8 cellular contexts compared by ENCODE assay signal in genomic region chr6:125780540-125781306, GRCh38. TPM values are rescaled to one million over a fixed set of nuclear protein-coding genes. Genes with fewer than 3 reads are reported as not detected.
DNase-seq lines count a peak whose midpoint lies in the region; ATAC-seq and TF ChIP-seq lines count a peak whose summit lies in the region.

No MANE protein-coding gene starts in this region.

- peaks cover 20% of the 10 kb centered on the region for H3K27me3 Mint-ChIP-seq in activated CD4-positive, alpha-beta T cell treated with anti-CD3 and anti-CD28 coated beads, Interleukin-2, amount 10 ng/mL, durations not matched to agents 24 days and 14 days
- H3K27me3 Mint-ChIP-seq in memory B cell: no peaks in the 10 kb centered on the region

- no peaks in the 10 kb centered on the region for H3K9me3 Mint-ChIP-seq in activated CD4-positive, alpha-beta T cell treated with anti-CD3 and anti-CD28 coated beads, Interleukin-2, amount 10 ng/mL, durations not matched to agents 24 days and 14 days
- no peaks in the 10 kb centered on the region for H3K9me3 Mint-ChIP-seq in memory B cell

- ATAC-seq in HG03342 (IDR thresholded peaks at IDR 0.05; ENCODE audit: unreplicated experiment): peak; percentile 75
- ATAC-seq in memory B cell (ENCODE audit: low read depth): peak; percentile 73

- peak; percentile 77 for TF ChIP-seq POLR2A in GM19193 (IDR thresholded peaks at IDR 0.05; ENCODE audit: extremely low read depth, insufficient read depth, insufficient read length)

- H3K4me3 Mint-ChIP-seq in activated CD4-positive, alpha-beta T cell treated with anti-CD3 and anti-CD28 coated beads, Interleukin-2, amount 10 ng/mL, durations not matched to agents 24 days and 14 days: no peak overlapping the region
- H3K4me3 Mint-ChIP-seq in memory B cell: no peak overlapping the region

- H3K27ac Mint-ChIP-seq in activated CD4-positive, alpha-beta T cell treated with anti-CD3 and anti-CD28 coated beads, Interleukin-2, amount 10 ng/mL, durations not matched to agents 24 days and 14 days: no peak overlapping the region
- no peak overlapping the region for H3K27ac Mint-ChIP-seq in memory B cell

- DNase-seq in NCI-H524 (lab: John Stamatoyannopoulos, UW) (peak; percentile 85 to 89), memory B cell (ENCODE audit: low spot score in 2 of 2) (peak; percentile 42 to 45)
- peak; percentile 87 for DNase-seq in activated CD4-positive, alpha-beta T cell treated with anti-CD3 and anti-CD28 coated beads, Interleukin-2, amount 10 ng/mL, durations not matched to agents 24 days and 14 days
- peak; percentile 20 for DNase-seq in effector CD8-positive, alpha-beta T cell (lab: John Stamatoyannopoulos, UW)
- DNase-seq in stimulated activated CD8-positive, alpha-beta memory T cell treated with anti-CD3 and anti-CD28 coated beads, Interleukin-4, amount 100 ng/mL, for 48 hours: peak; percentile 67

- no peak for TF ChIP-seq CTCF in C4-2B (conservative IDR thresholded peaks at IDR 0.05)

- peak overlapping the region; percentile 93 for H3K27ac ChIP-seq in C4-2B

- H3K36me3 Mint-ChIP-seq in activated CD4-positive, alpha-beta T cell treated with anti-CD3 and anti-CD28 coated beads, Interleukin-2, amount 10 ng/mL, durations not matched to agents 24 days and 14 days (ENCODE audit: low read depth): peaks cover 7% of the 10 kb centered on the region
- no peaks in the 10 kb centered on the region for H3K36me3 Mint-ChIP-seq in memory B cell

- intact Hi-C loops in activated CD4-positive, alpha-beta T cell treated with anti-CD3 and anti-CD28 coated beads, Interleukin-2, amount 10 ng/mL, durations not matched to agents 24 days and 14 days (cut with micrococcal nuclease): loop anchor here (1.0 to 2.0 kb wide), 8 partner anchors 10 to 560 kb away; partner anchors contain the start of genes CENPW, HEY2, HINT3 and NCOA7

- peaks cover 10% of the 10 kb centered on the region for H3K4me1 Mint-ChIP-seq in activated CD4-positive, alpha-beta T cell treated with anti-CD3 and anti-CD28 coated beads, Interleukin-2, amount 10 ng/mL, durations not matched to agents 24 days and 14 days
- H3K4me1 Mint-ChIP-seq in memory B cell: peaks cover 10% of the 10 kb centered on the region

RNA-seq across cellular contexts. Expression of gene NCOA7, which starts 10.0 kb away (rescaled TPM):
- total RNA-seq in activated CD4-positive, alpha-beta T cell treated with anti-CD3 and anti-CD28 coated beads, Interleukin-2, amount 10 ng/mL, durations not matched to agents 24 days and 14 days: 52.5 and 53.7 TPM in 2 replicates

RNA-seq across cellular contexts. Expression of gene HEY2, which starts 31.3 kb away (rescaled TPM):
- not detected in 2 replicates for total RNA-seq in activated CD4-positive, alpha-beta T cell treated with anti-CD3 and anti-CD28 coated beads, Interleukin-2, amount 10 ng/mL, durations not matched to agents 24 days and 14 days

Comparison
In these comparisons a context has a peak if more than half of its experiments do, and no peak if none do; other contexts are left out.
1. Peak in every context shown above with its lines: DNase-seq, ATAC-seq and H3K27ac ChIP-seq.
2. DNase-seq: peak in every context shown above with its lines; median percentile 87 in NCI-H524; 87 in activated CD4-positive, alpha-beta T cell treated with anti-CD3 and anti-CD28 coated beads, Interleukin-2, amount 10 ng/mL, durations not matched to agents 24 days and 14 days; 67 in stimulated activated CD8-positive, alpha-beta memory T cell treated with anti-CD3 and anti-CD28 coated beads, Interleukin-4, amount 100 ng/mL, for 48 hours; 44 in memory B cell; 20 in effector CD8-positive, alpha-beta T cell.